15 cellular contexts compared by ENCODE assay signal in the genomic region with DNA sequence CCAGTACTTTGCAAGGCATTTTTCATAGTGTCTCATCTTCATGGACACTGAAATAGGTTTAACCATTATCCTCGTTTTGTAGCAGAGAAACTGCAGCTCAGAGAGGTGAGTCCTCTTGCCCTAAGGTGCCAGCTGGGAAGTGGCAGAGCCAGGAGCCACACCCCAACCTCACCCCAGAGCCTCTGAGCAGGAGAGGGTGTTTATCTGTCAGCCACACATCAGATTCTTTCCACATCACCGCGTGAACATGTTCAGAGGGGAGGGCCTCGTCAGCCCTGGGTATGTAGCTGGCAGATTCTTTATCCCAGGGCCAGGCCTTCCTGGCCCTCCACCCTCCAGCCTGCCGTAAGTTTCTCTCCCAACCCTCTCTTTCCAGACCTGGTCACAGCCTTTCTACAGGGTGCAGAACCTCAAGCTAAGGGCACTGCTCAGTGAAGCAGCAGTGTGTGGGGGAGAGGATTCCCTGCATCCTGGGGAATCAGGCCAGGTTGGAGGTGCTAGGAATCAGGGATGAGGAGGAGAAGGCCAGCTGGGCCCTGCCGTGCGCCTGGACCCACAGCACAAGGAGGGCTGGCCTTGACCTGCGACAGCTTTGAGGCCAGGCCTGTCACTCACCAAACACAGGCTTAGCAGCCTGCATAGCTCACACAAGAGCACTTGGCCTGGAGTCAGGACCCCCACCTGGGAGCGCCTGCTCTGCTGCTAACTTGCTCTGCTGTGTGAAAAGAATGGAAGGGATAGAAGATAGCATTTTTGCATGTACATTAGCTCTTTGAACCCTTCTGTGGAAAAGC.
DNase-seq lines count a peak whose midpoint lies in the region; ATAC-seq, FAIRE-seq and TF ChIP-seq lines count a peak whose summit lies in the region.
"Had no signal": no experiment of that assay in that cellular context is flagged by ENCODE, and none has a peak within 500 bp of the region (broad histone marks: within the 10 kb centered on the region; RNA-seq: fewer than 3 reads in every experiment).

No MANE protein-coding gene starts in this region.

- H3K4me3 ChIP-seq in keratinocyte (ENCODE audit: control insufficient read depth in 2 of 3, extremely low read depth in 1 of 3, insufficient read depth in 2 of 3, low read depth in 1 of 3, low read length in 3 of 3), result no peak overlapping the region
- H3K4me3 ChIP-seq: MG63, vagina had no signal

- no peaks in the 10 kb centered on the region for H3K79me2 ChIP-seq in keratinocyte (ENCODE audit: control insufficient read depth, insufficient read depth, low read length)

- peaks cover 30% of the 10 kb centered on the region for H3K4me1 ChIP-seq in keratinocyte (ENCODE audit: control insufficient read depth, extremely low read depth, insufficient read depth, low read length)

- peak overlapping the region; percentile 46 for H3K9ac ChIP-seq in keratinocyte (ENCODE audit: control insufficient read depth, extremely low read depth, insufficient read depth, low read length)

- DNase-seq in NCI-H2171 treated with DMSO at 0.1 percent for 48 hours (lab: John Stamatoyannopoulos, UW) (peak; percentile 79), cerebellar cortex (ENCODE audit: low spot score) (peak; percentile 84), keratinocyte (ENCODE audit: low read depth, low spot score) (no peak), substantia nigra (lab: John Stamatoyannopoulos, UW) (peak in 2 of 49 donors; percentile 46 to 63), islet precursor cell (no peak)
- DNase-seq: activated CD4-positive, CD25-positive, alpha-beta regulatory T cell; CD4-positive, CD25-positive, alpha-beta regulatory T cell; MG63; NCI-H345; posterior cingulate gyrus had no signal

- peak overlapping the region; percentile 25 for H3K4me2 ChIP-seq in keratinocyte (ENCODE audit: control insufficient read depth, extremely low read depth, insufficient read depth, low read depth, low read length)

- TF ChIP-seq CTCF in keratinocyte (optimal IDR thresholded peaks at IDR 0.05 in 1 of 3, IDR thresholded peaks at IDR 0.05 in 1 of 3, conservative IDR thresholded peaks at IDR 0.05 in 1 of 3; ENCODE audit: extremely low read depth in 1 of 3, insufficient read depth in 2 of 3, low read length in 3 of 3), result no peak

- ATAC-seq in GM19328 (IDR thresholded peaks at IDR 0.05; ENCODE audit: unreplicated experiment) (no peak), GM21447 (IDR thresholded peaks at IDR 0.05; ENCODE audit: unreplicated experiment) (no peak)
- ATAC-seq: activated naive CD4-positive, alpha-beta T cell treated with anti-CD3 and anti-CD28 coated beads, Interleukin-2, amount 50 U/mL, for 72 hours had no signal

- no peak overlapping the region for H2AFZ ChIP-seq in keratinocyte (ENCODE audit: control insufficient read depth, low read length)

- H4K20me1 ChIP-seq in keratinocyte (ENCODE audit: control insufficient read depth, extremely low read depth, insufficient read depth, low read length), result no peaks in the 10 kb centered on the region

- H3K36me3 ChIP-seq in keratinocyte (ENCODE audit: control insufficient read depth in 2 of 2, extremely low read depth in 1 of 2, insufficient read depth in 2 of 2, low read length in 2 of 2), result peaks cover 9 to 36% of the 10 kb centered on the region in 2 experiments

- no peaks in the 10 kb centered on the region for H3K9me3 ChIP-seq in keratinocyte (ENCODE audit: control insufficient read depth, low read depth, low read length)
- H3K9me3 ChIP-seq: MG63, vagina had no signal

- FAIRE-seq in keratinocyte (lab: Jason Lieb, UNC), result peak; percentile 93
- FAIRE-seq: colon had no signal

- peak overlapping the region; percentile 53 for H3K27ac ChIP-seq in keratinocyte (ENCODE audit: control insufficient read depth, insufficient read depth, low read length)
- H3K27ac ChIP-seq in substantia nigra (ENCODE audit: low read depth, low read length, poor library complexity, severe bottlenecking), result peak overlapping the region; percentile 58
- H3K27ac ChIP-seq: vagina had no signal

- H3K9me1 ChIP-seq in keratinocyte (ENCODE audit: control insufficient read depth, extremely low read depth, insufficient read depth, low read length), result peaks cover 4% of the 10 kb centered on the region

- dilution Hi-C loops in keratinocyte (cut with MboI; ENCODE audit: extremely low pct_ligation_motif_present, low sequenced_read_pairs), result no loop called here

- H3K27me3 ChIP-seq in keratinocyte (ENCODE audit: control insufficient read depth, extremely low read depth, insufficient read depth, low read length), result no peaks in the 10 kb centered on the region
- H3K27me3 ChIP-seq: MG63, vagina had no signal

Comparison
In these comparisons a context has a peak if more than half of its experiments do, and no peak if none do; other contexts are left out.
1. DNase-seq: peak in NCI-H2171 treated with DMSO at 0.1 percent for 48 hours (single experiment) and cerebellar cortex (single experiment); none in keratinocyte (single experiment) and islet precursor cell (single experiment).